Comparison of ENCODE assay signal across 2 cellular contexts in the genomic region with DNA sequence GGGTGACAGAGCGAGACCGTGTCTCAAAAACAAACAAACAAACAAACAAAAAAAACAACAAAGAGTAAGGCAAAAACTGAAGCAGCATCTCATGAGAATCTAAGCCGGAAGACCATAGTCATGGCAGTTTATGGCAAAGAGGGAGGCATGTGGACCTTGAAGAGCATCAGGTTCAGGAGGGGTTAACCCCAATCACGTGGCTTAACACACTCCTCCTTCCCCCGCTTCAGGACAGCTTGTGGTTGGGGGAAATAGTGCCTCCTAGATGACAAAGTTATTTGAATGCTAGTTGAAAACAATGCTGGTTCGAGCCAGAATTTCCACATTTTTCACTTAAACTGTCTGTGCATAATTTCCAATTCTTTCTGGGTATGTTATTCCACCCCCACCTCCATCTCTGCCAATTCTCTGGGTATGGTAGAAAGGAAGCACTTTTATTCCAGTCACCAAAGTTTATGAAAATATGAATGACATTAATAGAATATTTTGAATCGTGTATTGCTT.
A peak's percentile ranks its signal among the peaks of the same experiment; 100 is the strongest.
TF ChIP-seq lines count a peak whose summit lies in the region.

No MANE protein-coding gene starts in this region.

TF ChIP-seq in GM23338, 12 proteins besides CTCF, POLR2A, EP300 and RAD21:
- TF ChIP-seq EZH2phosphoT487 (IDR thresholded peaks at IDR 0.05; ENCODE audit: unreplicated experiment), result no peak
- TF ChIP-seq, protein P1, sequence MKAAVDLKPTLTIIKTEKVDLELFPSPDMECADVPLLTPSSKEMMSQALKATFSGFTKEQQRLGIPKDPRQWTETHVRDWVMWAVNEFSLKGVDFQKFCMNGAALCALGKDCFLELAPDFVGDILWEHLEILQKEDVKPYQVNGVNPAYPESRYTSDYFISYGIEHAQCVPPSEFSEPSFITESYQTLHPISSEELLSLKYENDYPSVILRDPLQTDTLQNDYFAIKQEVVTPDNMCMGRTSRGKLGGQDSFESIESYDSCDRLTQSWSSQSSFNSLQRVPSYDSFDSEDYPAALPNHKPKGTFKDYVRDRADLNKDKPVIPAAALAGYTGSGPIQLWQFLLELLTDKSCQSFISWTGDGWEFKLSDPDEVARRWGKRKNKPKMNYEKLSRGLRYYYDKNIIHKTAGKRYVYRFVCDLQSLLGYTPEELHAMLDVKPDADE (IDR thresholded peaks at IDR 0.05), result no peak
- TF ChIP-seq NANOG (IDR thresholded peaks at IDR 0.05; ENCODE audit: borderline replicate concordance), result no peak
- TF ChIP-seq, protein P2, sequence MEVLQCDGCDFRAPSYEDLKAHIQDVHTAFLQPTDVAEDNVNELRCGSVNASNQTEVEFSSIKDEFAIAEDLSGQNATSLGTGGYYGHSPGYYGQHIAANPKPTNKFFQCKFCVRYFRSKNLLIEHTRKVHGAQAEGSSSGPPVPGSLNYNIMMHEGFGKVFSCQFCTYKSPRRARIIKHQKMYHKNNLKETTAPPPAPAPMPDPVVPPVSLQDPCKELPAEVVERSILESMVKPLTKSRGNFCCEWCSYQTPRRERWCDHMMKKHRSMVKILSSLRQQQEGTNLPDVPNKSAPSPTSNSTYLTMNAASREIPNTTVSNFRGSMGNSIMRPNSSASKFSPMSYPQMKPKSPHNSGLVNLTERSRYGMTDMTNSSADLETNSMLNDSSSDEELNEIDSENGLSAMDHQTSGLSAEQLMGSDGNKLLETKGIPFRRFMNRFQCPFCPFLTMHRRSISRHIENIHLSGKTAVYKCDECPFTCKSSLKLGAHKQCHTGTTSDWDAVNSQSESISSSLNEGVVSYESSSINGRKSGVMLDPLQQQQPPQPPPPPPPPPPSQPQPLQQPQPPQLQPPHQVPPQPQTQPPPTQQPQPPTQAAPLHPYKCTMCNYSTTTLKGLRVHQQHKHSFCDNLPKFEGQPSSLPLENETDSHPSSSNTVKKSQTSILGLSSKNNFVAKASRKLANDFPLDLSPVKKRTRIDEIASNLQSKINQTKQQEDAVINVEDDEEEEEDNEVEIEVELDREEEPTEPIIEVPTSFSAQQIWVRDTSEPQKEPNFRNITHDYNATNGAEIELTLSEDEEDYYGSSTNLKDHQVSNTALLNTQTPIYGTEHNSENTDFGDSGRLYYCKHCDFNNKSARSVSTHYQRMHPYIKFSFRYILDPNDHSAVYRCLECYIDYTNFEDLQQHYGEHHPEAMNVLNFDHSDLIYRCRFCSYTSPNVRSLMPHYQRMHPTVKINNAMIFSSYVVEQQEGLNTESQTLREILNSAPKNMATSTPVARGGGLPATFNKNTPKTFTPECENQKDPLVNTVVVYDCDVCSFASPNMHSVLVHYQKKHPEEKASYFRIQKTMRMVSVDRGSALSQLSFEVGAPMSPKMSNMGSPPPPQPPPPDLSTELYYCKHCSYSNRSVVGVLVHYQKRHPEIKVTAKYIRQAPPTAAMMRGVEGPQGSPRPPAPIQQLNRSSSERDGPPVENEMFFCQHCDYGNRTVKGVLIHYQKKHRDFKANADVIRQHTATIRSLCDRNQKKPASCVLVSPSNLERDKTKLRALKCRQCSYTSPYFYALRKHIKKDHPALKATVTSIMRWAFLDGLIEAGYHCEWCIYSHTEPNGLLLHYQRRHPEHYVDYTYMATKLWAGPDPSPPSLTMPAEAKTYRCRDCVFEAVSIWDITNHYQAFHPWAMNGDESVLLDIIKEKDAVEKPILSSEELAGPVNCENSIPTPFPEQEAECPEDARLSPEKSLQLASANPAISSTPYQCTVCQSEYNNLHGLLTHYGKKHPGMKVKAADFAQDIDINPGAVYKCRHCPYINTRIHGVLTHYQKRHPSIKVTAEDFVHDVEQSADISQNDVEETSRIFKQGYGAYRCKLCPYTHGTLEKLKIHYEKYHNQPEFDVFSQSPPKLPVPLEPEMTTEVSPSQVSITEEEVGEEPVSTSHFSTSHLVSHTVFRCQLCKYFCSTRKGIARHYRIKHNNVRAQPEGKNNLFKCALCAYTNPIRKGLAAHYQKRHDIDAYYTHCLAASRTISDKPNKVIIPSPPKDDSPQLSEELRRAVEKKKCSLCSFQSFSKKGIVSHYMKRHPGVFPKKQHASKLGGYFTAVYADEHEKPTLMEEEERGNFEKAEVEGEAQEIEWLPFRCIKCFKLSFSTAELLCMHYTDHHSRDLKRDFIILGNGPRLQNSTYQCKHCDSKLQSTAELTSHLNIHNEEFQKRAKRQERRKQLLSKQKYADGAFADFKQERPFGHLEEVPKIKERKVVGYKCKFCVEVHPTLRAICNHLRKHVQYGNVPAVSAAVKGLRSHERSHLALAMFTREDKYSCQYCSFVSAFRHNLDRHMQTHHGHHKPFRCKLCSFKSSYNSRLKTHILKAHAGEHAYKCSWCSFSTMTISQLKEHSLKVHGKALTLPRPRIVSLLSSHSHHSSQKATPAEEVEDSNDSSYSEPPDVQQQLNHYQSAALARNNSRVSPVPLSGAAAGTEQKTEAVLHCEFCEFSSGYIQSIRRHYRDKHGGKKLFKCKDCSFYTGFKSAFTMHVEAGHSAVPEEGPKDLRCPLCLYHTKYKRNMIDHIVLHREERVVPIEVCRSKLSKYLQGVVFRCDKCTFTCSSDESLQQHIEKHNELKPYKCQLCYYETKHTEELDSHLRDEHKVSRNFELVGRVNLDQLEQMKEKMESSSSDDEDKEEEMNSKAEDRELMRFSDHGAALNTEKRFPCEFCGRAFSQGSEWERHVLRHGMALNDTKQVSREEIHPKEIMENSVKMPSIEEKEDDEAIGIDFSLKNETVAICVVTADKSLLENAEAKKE (CRISPR knock-in tag; IDR thresholded peaks at IDR 0.05), result no peak
- no peak for TF ChIP-seq EZH2 (IDR thresholded peaks at IDR 0.05; ENCODE audit: low read depth, unreplicated experiment)
- TF ChIP-seq, protein P3, sequence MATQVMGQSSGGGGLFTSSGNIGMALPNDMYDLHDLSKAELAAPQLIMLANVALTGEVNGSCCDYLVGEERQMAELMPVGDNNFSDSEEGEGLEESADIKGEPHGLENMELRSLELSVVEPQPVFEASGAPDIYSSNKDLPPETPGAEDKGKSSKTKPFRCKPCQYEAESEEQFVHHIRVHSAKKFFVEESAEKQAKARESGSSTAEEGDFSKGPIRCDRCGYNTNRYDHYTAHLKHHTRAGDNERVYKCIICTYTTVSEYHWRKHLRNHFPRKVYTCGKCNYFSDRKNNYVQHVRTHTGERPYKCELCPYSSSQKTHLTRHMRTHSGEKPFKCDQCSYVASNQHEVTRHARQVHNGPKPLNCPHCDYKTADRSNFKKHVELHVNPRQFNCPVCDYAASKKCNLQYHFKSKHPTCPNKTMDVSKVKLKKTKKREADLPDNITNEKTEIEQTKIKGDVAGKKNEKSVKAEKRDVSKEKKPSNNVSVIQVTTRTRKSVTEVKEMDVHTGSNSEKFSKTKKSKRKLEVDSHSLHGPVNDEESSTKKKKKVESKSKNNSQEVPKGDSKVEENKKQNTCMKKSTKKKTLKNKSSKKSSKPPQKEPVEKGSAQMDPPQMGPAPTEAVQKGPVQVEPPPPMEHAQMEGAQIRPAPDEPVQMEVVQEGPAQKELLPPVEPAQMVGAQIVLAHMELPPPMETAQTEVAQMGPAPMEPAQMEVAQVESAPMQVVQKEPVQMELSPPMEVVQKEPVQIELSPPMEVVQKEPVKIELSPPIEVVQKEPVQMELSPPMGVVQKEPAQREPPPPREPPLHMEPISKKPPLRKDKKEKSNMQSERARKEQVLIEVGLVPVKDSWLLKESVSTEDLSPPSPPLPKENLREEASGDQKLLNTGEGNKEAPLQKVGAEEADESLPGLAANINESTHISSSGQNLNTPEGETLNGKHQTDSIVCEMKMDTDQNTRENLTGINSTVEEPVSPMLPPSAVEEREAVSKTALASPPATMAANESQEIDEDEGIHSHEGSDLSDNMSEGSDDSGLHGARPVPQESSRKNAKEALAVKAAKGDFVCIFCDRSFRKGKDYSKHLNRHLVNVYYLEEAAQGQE (IDR thresholded peaks at IDR 0.05; ENCODE audit: unreplicated experiment), result no peak
- no peak for TF ChIP-seq POLR2AphosphoS5 (IDR thresholded peaks at IDR 0.05; ENCODE audit: low read depth)

TF ChIP-seq in K562, 482 proteins besides CTCF, POLR2A, EP300 and RAD21 (continues in another document):
- TF ChIP-seq HSF4 (CRISPR knock-in tag; IDR thresholded peaks at IDR 0.05; ENCODE audit: borderline replicate concordance) (no peak), RAD51 (IDR thresholded peaks at IDR 0.05; ENCODE audit: borderline replicate concordance, low read depth) (peak; percentile 52; the same call in 1 of the 2 replicates), RFX1 (IDR thresholded peaks at IDR 0.05) (no peak), GATAD2A (IDR thresholded peaks at IDR 0.05) (no peak), PCBP2 (IDR thresholded peaks at IDR 0.05; ENCODE audit: low read depth, low read length, poor library complexity, severe bottlenecking) (no peak), KLF6 (CRISPR knock-in tag; IDR thresholded peaks at IDR 0.05; ENCODE audit: borderline replicate concordance) (no peak), GTF2E2 (tag; IDR thresholded peaks at IDR 0.05) (no peak), NCOA2 (IDR thresholded peaks at IDR 0.05; ENCODE audit: partially characterized antibody in 2 of 2) (no peak), ZNF830 (CRISPR knock-in tag; IDR thresholded peaks at IDR 0.05) (no peak), RBM22 (IDR thresholded peaks at IDR 0.05; ENCODE audit: low read depth, low read length, poor library complexity, severe bottlenecking) (no peak), CREBBP (IDR thresholded peaks at IDR 0.05; ENCODE audit: low read depth, low read length) (no peak)
- TF ChIP-seq, protein P4, sequence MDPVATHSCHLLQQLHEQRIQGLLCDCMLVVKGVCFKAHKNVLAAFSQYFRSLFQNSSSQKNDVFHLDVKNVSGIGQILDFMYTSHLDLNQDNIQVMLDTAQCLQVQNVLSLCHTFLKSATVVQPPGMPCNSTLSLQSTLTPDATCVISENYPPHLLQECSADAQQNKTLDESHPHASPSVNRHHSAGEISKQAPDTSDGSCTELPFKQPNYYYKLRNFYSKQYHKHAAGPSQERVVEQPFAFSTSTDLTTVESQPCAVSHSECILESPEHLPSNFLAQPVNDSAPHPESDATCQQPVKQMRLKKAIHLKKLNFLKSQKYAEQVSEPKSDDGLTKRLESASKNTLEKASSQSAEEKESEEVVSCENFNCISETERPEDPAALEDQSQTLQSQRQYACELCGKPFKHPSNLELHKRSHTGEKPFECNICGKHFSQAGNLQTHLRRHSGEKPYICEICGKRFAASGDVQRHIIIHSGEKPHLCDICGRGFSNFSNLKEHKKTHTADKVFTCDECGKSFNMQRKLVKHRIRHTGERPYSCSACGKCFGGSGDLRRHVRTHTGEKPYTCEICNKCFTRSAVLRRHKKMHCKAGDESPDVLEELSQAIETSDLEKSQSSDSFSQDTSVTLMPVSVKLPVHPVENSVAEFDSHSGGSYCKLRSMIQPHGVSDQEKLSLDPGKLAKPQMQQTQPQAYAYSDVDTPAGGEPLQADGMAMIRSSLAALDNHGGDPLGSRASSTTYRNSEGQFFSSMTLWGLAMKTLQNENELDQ (CRISPR knock-in tag; IDR thresholded peaks at IDR 0.05; ENCODE audit: borderline replicate concordance), result no peak
- TF ChIP-seq, protein P5, sequence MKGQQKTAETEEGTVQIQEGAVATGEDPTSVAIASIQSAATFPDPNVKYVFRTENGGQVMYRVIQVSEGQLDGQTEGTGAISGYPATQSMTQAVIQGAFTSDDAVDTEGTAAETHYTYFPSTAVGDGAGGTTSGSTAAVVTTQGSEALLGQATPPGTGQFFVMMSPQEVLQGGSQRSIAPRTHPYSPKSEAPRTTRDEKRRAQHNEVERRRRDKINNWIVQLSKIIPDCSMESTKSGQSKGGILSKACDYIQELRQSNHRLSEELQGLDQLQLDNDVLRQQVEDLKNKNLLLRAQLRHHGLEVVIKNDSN (CRISPR knock-in tag; IDR thresholded peaks at IDR 0.05), result peak; percentile 76
- TF ChIP-seq, protein P6, sequence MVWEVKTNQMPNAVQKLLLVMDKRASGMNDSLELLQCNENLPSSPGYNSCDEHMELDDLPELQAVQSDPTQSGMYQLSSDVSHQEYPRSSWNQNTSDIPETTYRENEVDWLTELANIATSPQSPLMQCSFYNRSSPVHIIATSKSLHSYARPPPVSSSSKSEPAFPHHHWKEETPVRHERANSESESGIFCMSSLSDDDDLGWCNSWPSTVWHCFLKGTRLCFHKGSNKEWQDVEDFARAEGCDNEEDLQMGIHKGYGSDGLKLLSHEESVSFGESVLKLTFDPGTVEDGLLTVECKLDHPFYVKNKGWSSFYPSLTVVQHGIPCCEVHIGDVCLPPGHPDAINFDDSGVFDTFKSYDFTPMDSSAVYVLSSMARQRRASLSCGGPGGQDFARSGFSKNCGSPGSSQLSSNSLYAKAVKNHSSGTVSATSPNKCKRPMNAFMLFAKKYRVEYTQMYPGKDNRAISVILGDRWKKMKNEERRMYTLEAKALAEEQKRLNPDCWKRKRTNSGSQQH (CRISPR knock-in tag; IDR thresholded peaks at IDR 0.05), result no peak
- TF ChIP-seq, protein P7, sequence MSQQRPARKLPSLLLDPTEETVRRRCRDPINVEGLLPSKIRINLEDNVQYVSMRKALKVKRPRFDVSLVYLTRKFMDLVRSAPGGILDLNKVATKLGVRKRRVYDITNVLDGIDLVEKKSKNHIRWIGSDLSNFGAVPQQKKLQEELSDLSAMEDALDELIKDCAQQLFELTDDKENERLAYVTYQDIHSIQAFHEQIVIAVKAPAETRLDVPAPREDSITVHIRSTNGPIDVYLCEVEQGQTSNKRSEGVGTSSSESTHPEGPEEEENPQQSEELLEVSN (IDR thresholded peaks at IDR 0.05; ENCODE audit: borderline replicate concordance in 1 of 2, extremely low read depth in 1 of 2, insufficient read depth in 1 of 2, insufficient read length in 1 of 2, low read depth in 1 of 2, low read length in 1 of 2, poor library complexity in 1 of 2, severe bottlenecking in 1 of 2), result peak; percentile 26 to 70
- TF ChIP-seq, protein P8, sequence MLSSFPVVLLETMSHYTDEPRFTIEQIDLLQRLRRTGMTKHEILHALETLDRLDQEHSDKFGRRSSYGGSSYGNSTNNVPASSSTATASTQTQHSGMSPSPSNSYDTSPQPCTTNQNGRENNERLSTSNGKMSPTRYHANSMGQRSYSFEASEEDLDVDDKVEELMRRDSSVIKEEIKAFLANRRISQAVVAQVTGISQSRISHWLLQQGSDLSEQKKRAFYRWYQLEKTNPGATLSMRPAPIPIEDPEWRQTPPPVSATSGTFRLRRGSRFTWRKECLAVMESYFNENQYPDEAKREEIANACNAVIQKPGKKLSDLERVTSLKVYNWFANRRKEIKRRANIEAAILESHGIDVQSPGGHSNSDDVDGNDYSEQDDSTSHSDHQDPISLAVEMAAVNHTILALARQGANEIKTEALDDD (IDR thresholded peaks at IDR 0.05), result no peak
